Comparison of ENCODE assay signal across 8 cellular contexts in the genomic region with DNA sequence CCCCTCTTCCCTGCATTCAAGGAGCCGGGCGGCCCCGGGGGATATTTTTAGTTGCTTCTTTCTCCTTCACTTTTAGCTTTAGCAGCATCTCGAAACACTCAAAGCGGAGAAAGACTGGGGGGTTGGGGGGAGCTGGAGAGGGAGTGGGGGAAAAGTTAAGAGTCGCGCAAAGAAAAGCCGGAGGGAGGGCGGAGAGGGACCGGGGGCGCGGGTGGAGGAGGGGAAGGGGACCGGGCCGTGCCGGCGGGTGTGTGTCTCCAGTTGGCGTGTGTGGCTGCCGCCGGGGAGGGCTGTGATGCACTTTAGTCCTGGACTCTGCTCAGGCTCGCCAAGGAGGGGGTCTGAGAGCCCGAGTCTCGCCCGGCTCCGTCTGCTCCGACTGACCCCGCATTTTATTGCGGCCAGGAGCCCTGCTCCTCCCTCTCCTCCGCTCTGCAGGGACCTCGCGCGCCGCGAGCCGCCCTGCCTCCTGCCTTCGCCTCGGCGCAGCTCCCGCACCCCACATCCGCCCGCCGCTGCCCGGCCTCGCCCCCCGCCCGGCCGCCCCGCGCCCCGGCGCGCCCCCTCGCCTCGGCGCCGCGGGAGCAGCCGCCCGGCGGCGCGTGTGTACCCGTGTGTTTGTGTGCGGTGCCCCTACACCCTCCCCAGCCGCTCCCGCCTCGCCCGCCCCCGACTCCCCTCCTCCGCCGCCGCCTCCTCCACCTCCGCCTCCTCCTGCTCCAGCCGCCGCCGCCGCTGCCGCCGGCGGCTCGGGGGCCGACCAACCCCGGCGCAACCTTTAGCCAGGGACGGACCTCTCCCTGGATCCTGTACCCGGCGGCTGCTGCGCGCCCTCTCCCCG. TPM values are rescaled to one million over a fixed set of nuclear protein-coding genes. Genes with fewer than 3 reads are reported as not detected.
DNase-seq lines count a peak whose midpoint lies in the region; ATAC-seq and TF ChIP-seq lines count a peak whose summit lies in the region.

No MANE protein-coding gene starts in this region.

- peak overlapping the region; percentile 71 to 100 (median 95) for H3K4me3 Mint-ChIP-seq in naive thymus-derived CD8-positive, alpha-beta T cell

- peaks cover 7 to 32% (median 21%) of the 10 kb centered on the region in 4 donors for H3K4me1 ChIP-seq in stomach

- peak overlapping the region in 9 of 10 donors; percentile 53 to 99 (median 96) for H3K27ac Mint-ChIP-seq in naive thymus-derived CD8-positive, alpha-beta T cell

- no peaks in the 10 kb centered on the region for H3K9me3 ChIP-seq in stomach

- H3K9me3 Mint-ChIP-seq in naive thymus-derived CD8-positive, alpha-beta T cell: peaks cover 0 to 1% (median 0%) of the 10 kb centered on the region in 9 donors

- H3K27ac ChIP-seq in stomach: peak overlapping the region; percentile 91 to 98 (median 95)

- H3K27me3 Mint-ChIP-seq in naive thymus-derived CD8-positive, alpha-beta T cell: peaks cover 0 to 3% (median 0%) of the 10 kb centered on the region in 5 donors

- peaks cover 28 to 48% (median 43%) of the 10 kb centered on the region in 4 donors for H3K4me1 Mint-ChIP-seq in naive thymus-derived CD8-positive, alpha-beta T cell

- no peaks in the 10 kb centered on the region for H3K27me3 ChIP-seq in stomach

- 1 to 2% (median 1%) methylated on average over 40 to 89 of the region's 89 CpGs for WGBS in stomach, 5 donors

- POLR2A ChIA-PET in naive thymus-derived CD8-positive, alpha-beta T cell (lab: Charles Lee): interaction anchor here (0.6 to 1.4 kb wide), 7 partner anchors 10 to 759 kb away, joined by 3 to 8 read pairs (median 3); a partner anchor contains a TSS

- no peak for TF ChIP-seq POLR2A in stomach (IDR thresholded peaks at IDR 0.05)

- H3K36me3 Mint-ChIP-seq in naive thymus-derived CD8-positive, alpha-beta T cell: no peaks in the 10 kb centered on the region

- peak; percentile 17 for ATAC-seq in HG02763 (IDR thresholded peaks at IDR 0.05; ENCODE audit: unreplicated experiment)
- peak; percentile 20 to 34 for ATAC-seq in naive thymus-derived CD8-positive, alpha-beta T cell

- intact Hi-C loops in stomach (cut with DNase I; ENCODE audit: low total_unique reads): no loop called here

- H3K4me3 ChIP-seq in GM12864 (ENCODE audit: low read depth, low read length): peak overlapping the region; percentile 78
- peak overlapping the region; percentile 69 to 90 (median 88) for H3K4me3 ChIP-seq in stomach

- TF ChIP-seq EP300 in stomach (IDR thresholded peaks at IDR 0.05): no peak

- DNase-seq in GM12864 (ENCODE audit: low read depth): no peak
- peak; percentile 90 for DNase-seq in OCI-M1 (lab: John Stamatoyannopoulos, UW)
- peak; percentile 31 for DNase-seq in activated T-helper 9 cell treated with anti-CD3 and anti-CD28 coated beads, Interleukin-2, amount 50 U/mL, for 16 hours (ENCODE audit: low read depth)
- peak; percentile 42 for DNase-seq in fibroblast of peridontal ligament (ENCODE audit: extremely low read depth)
- DNase-seq in naive thymus-derived CD8-positive, alpha-beta T cell: peak; percentile 25 to 68 (median 50)
- DNase-seq in stomach: peak; percentile 62
- no peak for DNase-seq in NCI-H1048 (lab: John Stamatoyannopoulos, UW)

- H3K36me3 ChIP-seq in stomach: no peaks in the 10 kb centered on the region

- TF ChIP-seq CTCF in GM12864 (IDR thresholded peaks at IDR 0.05; ENCODE audit: low read depth, low read length, missing control alignments): no peak
- TF ChIP-seq CTCF in stomach (IDR thresholded peaks at IDR 0.05): no peak

RNA-seq across cellular contexts. Expression of a gene that starts 1.4 kb away (rescaled TPM):
- total RNA-seq in naive thymus-derived CD8-positive, alpha-beta T cell: 10 to 100 TPM; 39.8 to 41.4 TPM
- 1 to 10 TPM; 3.7 to 9.0 (median 7.1) TPM for polyA plus RNA-seq in naive thymus-derived CD8-positive, alpha-beta T cell
- total RNA-seq in stomach: 100 to 1,000 TPM in 1 of 5 donors, 10 to 100 TPM in 4; 12.3 to 109 (median 17.4) TPM
- 1 to 10 TPM; 1.7 to 2.8 (median 2.4) TPM for polyA plus RNA-seq in stomach

Comparison
In these comparisons a context has a peak if more than half of its experiments do, and no peak if none do; other contexts are left out.
1. DNase-seq: peak in OCI-M1 (single experiment), activated T-helper 9 cell treated with anti-CD3 and anti-CD28 coated beads, Interleukin-2, amount 50 U/mL, for 16 hours (single experiment), fibroblast of peridontal ligament (single experiment), naive thymus-derived CD8-positive, alpha-beta T cell (10 of 10) and stomach (single experiment); none in GM12864 (single experiment) and NCI-H1048 (single experiment).